11 cellular contexts compared by ENCODE assay signal in the genomic region with DNA sequence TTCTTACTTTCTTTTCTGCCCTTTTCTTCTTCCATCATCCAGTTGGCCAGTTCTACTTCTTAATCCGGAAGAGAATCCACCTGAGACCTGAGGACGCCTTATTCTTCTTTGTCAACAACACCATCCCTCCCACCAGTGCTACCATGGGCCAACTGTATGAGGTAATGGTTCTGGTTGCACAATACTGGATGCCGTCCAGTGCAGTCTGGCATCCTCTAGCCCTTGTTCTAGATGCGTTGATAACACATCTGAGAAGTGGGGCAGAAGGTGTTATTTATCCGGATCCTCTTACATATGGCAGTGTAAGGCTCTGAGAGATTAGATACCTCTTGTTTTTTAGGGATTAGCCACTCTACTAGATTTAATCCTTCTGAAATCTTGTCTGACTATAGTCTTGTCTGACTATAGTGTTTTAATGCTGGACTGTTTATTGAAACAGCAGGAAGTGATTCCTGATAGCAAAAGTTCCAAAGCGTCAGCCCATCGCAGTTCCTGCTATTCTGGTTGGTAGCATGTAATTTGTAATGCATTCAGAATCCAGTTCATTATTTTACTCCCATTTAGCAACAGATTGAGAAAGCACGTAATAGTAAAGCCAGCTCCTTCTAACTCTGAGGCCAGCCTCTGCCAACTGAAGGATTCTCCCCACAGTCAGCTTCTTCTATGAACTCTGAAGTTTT. TPM values are rescaled to one million over a fixed set of nuclear protein-coding genes. Genes with fewer than 3 reads are reported as not detected.
DNase-seq lines count a peak whose midpoint lies in the region; ATAC-seq, FAIRE-seq and TF ChIP-seq lines count a peak whose summit lies in the region.
"Had no signal": no experiment of that assay in that cellular context is flagged by ENCODE, and none has a peak within 500 bp of the region (broad histone marks: within the 10 kb centered on the region; RNA-seq: fewer than 3 reads in every experiment).

No MANE protein-coding gene starts in this region.

- H2BK12ac ChIP-seq in mesenchymal stem cell (ENCODE audit: low read length in 2 of 2) = no peak overlapping the region

- no peak for TF ChIP-seq EP300 in transverse colon (IDR thresholded peaks at IDR 0.05; ENCODE audit: low read depth)

- H3K9me3 ChIP-seq in esophagus (ENCODE audit: control insufficient read depth in 2 of 2, insufficient read depth in 1 of 2, low read depth in 1 of 2, low read length in 1 of 2) (no peaks in the 10 kb centered on the region), mesenchymal stem cell (ENCODE audit: control insufficient read depth, low read length) (no peaks in the 10 kb centered on the region), transverse colon (no peaks in the 10 kb centered on the region)

- H3K27me3 ChIP-seq in esophagus (ENCODE audit: control insufficient read depth in 1 of 2, insufficient read depth in 2 of 2, low read length in 2 of 2) (no peaks in the 10 kb centered on the region), mesenchymal stem cell (ENCODE audit: control insufficient read depth in 1 of 2, insufficient read depth in 1 of 2, low read length in 2 of 2) (no peaks in the 10 kb centered on the region), transverse colon (no peaks in the 10 kb centered on the region)

- no peak overlapping the region for H2AK5ac ChIP-seq in mesenchymal stem cell (ENCODE audit: low read length, severe bottlenecking)

- H3K4me1 ChIP-seq in esophagus (ENCODE audit: control insufficient read depth in 2 of 2, insufficient read depth in 2 of 2, low read length in 1 of 2) (no peaks in the 10 kb centered on the region), mesenchymal stem cell (ENCODE audit: control insufficient read depth, insufficient read depth, low read depth, low read length) (peaks cover 3% of the 10 kb centered on the region), transverse colon (peaks cover 0 to 10% (median 5%) of the 10 kb centered on the region in 4 donors)

- H3K36me3 ChIP-seq in esophagus (ENCODE audit: control insufficient read depth in 2 of 2, insufficient read depth in 2 of 2, low read length in 1 of 2) = peaks cover 10 to 14% of the 10 kb centered on the region in 2 donors
- peaks cover 37 to 64% of the 10 kb centered on the region in 2 experiments for H3K36me3 ChIP-seq in mesenchymal stem cell (ENCODE audit: control insufficient read depth in 1 of 2, insufficient read depth in 2 of 2, low read depth in 1 of 2, low read length in 2 of 2)
- peaks cover 0 to 41% (median 17%) of the 10 kb centered on the region in 4 donors for H3K36me3 ChIP-seq in transverse colon

- H2BK5ac ChIP-seq in mesenchymal stem cell (ENCODE audit: low read depth, low read length, poor library complexity, severe bottlenecking) = no peak overlapping the region

- H3K23ac ChIP-seq in mesenchymal stem cell (ENCODE audit: low read length in 2 of 2) = no peak overlapping the region

- FAIRE-seq in GM12891 (lab: Jason Lieb, UNC) = no peak

- H3K4me2 ChIP-seq in mesenchymal stem cell (ENCODE audit: low read length, poor library complexity, severe bottlenecking) = no peak overlapping the region
- H3K4me2 ChIP-seq: KMS-11 had no signal

- in situ Hi-C loops in transverse colon (cut with MboI; ENCODE audit: low pct_ligation_motif_present in 1 of 4, low pct_unique_long_range_greater_than_20kb in 1 of 4, low sequenced_read_pairs in 3 of 4) = no loop called here

- H2BK15ac ChIP-seq in mesenchymal stem cell (ENCODE audit: low read depth, poor library complexity, severe bottlenecking) = no peak overlapping the region

- TF ChIP-seq CTCF in transverse colon (IDR thresholded peaks at IDR 0.05) = no peak

- 52 to 54% methylated on average over 8 of the region's 8 CpGs for WGBS in esophagus, 2 donors
- WGBS in mesenchymal stem cell = 89% methylated on average over 7 of the region's 8 CpGs
- 53 to 75% methylated on average over 6 to 8 of the region's 8 CpGs for WGBS in transverse colon (ENCODE audit: low coverage in 1 of 2), 2 donors

- DNase-seq in NCI-H460 (ENCODE audit: extremely low read depth, low read depth) = peak; percentile 30
- DNase-seq in mesenchymal stem cell = no peak
- DNase-seq in transverse colon = peak; percentile 41
- no peak for DNase-seq in SHP77 treated with DMSO at 0.1 percent for 48 hours (lab: John Stamatoyannopoulos, UW)
- no peak for DNase-seq in NCI-H69 (lab: John Stamatoyannopoulos, UW)
- DNase-seq in GM12891 (ENCODE audit: insufficient read length, low spot score) = no peak
- DNase-seq: RPMI8226 had no signal

- H3K9ac ChIP-seq in mesenchymal stem cell (ENCODE audit: low read length) = peak overlapping the region; percentile 50
- H3K9ac ChIP-seq: KMS-11 had no signal

- intact Hi-C loops in transverse colon (cut with DNase I; ENCODE audit: low total_unique reads) = no loop called here

- no peak overlapping the region for H3K4me3 ChIP-seq in esophagus (ENCODE audit: low read depth in 1 of 2, low read length in 2 of 2)
- no peak overlapping the region for H3K4me3 ChIP-seq in mesenchymal stem cell (ENCODE audit: insufficient read depth in 1 of 2, low read depth in 1 of 2, low read length in 2 of 2)
- no peak overlapping the region for H3K4me3 ChIP-seq in transverse colon

- H2AFZ ChIP-seq in mesenchymal stem cell (ENCODE audit: low read depth, low read length) = no peak overlapping the region

- H2BK120ac ChIP-seq in mesenchymal stem cell (ENCODE audit: low read depth, low read length) = no peak overlapping the region

- H3K14ac ChIP-seq in mesenchymal stem cell (ENCODE audit: low read length in 2 of 2) = no peak overlapping the region

- no peak overlapping the region for H3K4ac ChIP-seq in mesenchymal stem cell (ENCODE audit: low read depth in 1 of 2, low read length in 2 of 2)

- no peak for TF ChIP-seq POLR2A in transverse colon (IDR thresholded peaks at IDR 0.05)
- no peak for TF ChIP-seq POLR2A in GM12891 (IDR thresholded peaks at IDR 0.05; ENCODE audit: low read depth, low read length)

- H4K91ac ChIP-seq in mesenchymal stem cell (ENCODE audit: low read length) = no peak overlapping the region

- H3K18ac ChIP-seq in mesenchymal stem cell (ENCODE audit: low read depth in 1 of 2, low read length in 2 of 2) = no peak overlapping the region

- H3K27ac ChIP-seq in esophagus (ENCODE audit: low read depth in 2 of 2, low read length in 1 of 2) (peak overlapping the region; percentile 4 to 33), mesenchymal stem cell (ENCODE audit: low read length, poor library complexity, severe bottlenecking) (no peak overlapping the region), transverse colon (peak overlapping the region; percentile 4 to 49 (median 13))
- H3K27ac ChIP-seq: KMS-11 had no signal

- H3K79me1 ChIP-seq in mesenchymal stem cell (replicated peaks; ENCODE audit: low read length, poor library complexity, severe bottlenecking) = peaks cover 26% of the 10 kb centered on the region

- no peak for ATAC-seq in GM18870 (IDR thresholded peaks at IDR 0.05; ENCODE audit: unreplicated experiment)

- H4K8ac ChIP-seq in mesenchymal stem cell (ENCODE audit: low read length) = no peak overlapping the region

TF ChIP-seq in GM12891, 5 proteins besides CTCF, POLR2A, EP300 and RAD21:
- TF ChIP-seq POLR2AphosphoS5 (IDR thresholded peaks at IDR 0.05; ENCODE audit: low read depth, low read length) = no peak
- no peak for TF ChIP-seq POU2F2 (IDR thresholded peaks at IDR 0.05; ENCODE audit: low read depth, low read length)
- no peak for TF ChIP-seq TAF1 (IDR thresholded peaks at IDR 0.05; ENCODE audit: low read depth, low read length)
- TF ChIP-seq SPI1 (IDR thresholded peaks at IDR 0.05; ENCODE audit: low read depth, low read length) = no peak
- no peak for TF ChIP-seq PAX5 (IDR thresholded peaks at IDR 0.05; ENCODE audit: insufficient read depth, low read length, severe bottlenecking)

RNA-seq across cellular contexts. Expression of a gene that starts 7.9 kb away (rescaled TPM):
- 38.1 and 42.7 TPM in 2 replicates for total RNA-seq in NCI-H460 (2014; rRNA removed; shearing (Covaris generic))
- polyA plus RNA-seq in NCI-H460 (2014; cell fraction: nucleus; rRNA removed) = 19.5 and 37.0 TPM in 2 replicates
- polyA plus RNA-seq in esophagus = 10 to 100 TPM; 15.0 to 25.3 TPM
- polyA plus RNA-seq in mesenchymal stem cell (2013, experiment 1 of 2) = 86.8 TPM
- polyA plus RNA-seq in mesenchymal stem cell (2013, experiment 2 of 2) = 86.2 TPM
- 10 to 100 TPM; 33.6 to 65.3 (median 59.5) TPM for total RNA-seq in transverse colon
- polyA plus RNA-seq in GM12891 (2012; ENCODE audit: low read depth, missing spikeins) = 10.8 TPM

RNA-seq across cellular contexts. Expression of a gene that starts 41.7 kb away (rescaled TPM):
- not detected in 2 replicates for total RNA-seq in NCI-H460 (2014; rRNA removed; shearing (Covaris generic))
- polyA plus RNA-seq in NCI-H460 (2014; cell fraction: nucleus; rRNA removed) = not detected in 2 replicates
- under 1 TPM; 0.04 TPM for polyA plus RNA-seq in esophagus
- 5.3 TPM for polyA plus RNA-seq in mesenchymal stem cell (2013, experiment 1 of 2)
- polyA plus RNA-seq in mesenchymal stem cell (2013, experiment 2 of 2) = 6.4 TPM
- total RNA-seq in transverse colon = not detected
- not detected for polyA plus RNA-seq in GM12891 (2012; ENCODE audit: low read depth, missing spikeins)
- total RNA-seq: epithelial cell of proximal tubule had no signal

RNA-seq across cellular contexts. Expression of a gene that starts 48.6 kb away (rescaled TPM):
- not detected in 2 replicates for total RNA-seq in NCI-H460 (2014; rRNA removed; shearing (Covaris generic))
- not detected in 2 replicates for polyA plus RNA-seq in NCI-H460 (2014; cell fraction: nucleus; rRNA removed)
- under 1 TPM; 0.14 to 0.20 TPM for polyA plus RNA-seq in esophagus
- polyA plus RNA-seq in mesenchymal stem cell (2013, experiment 1 of 2) = 39.3 TPM
- 41.5 TPM for polyA plus RNA-seq in mesenchymal stem cell (2013, experiment 2 of 2)
- under 1 TPM in 1 of 4 donors, not detected in 3; 0.96 TPM for total RNA-seq in transverse colon
- polyA plus RNA-seq in GM12891 (2012; ENCODE audit: low read depth, missing spikeins) = not detected
- total RNA-seq: epithelial cell of proximal tubule had no signal

Comparison
In these comparisons a context has a peak if more than half of its experiments do, and no peak if none do; other contexts are left out.
1. DNase-seq: peak in NCI-H460 (single experiment) and transverse colon (single experiment); none in mesenchymal stem cell (single experiment), SHP77 treated with DMSO at 0.1 percent for 48 hours (single experiment), NCI-H69 (single experiment) and GM12891 (single experiment).